ENCODE assay signal across 8 cellular contexts in the genomic region with DNA sequence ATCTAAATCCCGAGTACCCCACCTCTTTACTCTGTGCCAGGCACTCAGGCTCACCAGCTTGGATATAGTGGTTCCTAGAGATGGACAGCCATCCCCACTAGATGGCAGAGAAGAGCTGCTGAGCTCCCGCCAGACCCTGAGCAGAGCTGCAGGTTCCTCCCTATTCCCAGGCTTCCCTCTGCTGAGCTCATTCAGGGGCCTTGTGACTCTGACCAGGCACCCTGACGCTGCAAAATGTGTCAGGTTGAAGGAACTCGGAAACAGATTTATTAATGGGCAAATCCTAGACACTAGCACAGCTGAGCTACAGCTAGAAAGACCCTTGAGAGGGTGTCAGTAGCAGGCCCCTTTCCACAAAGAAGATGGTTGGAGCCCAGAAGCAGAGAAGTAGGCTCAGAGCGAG. TPM values are rescaled to one million over a fixed set of nuclear protein-coding genes. Genes with fewer than 3 reads are reported as not detected.
A peak's percentile ranks its signal among the peaks of the same experiment; 100 is the strongest.
DNase-seq lines count a peak whose midpoint lies in the region; ATAC-seq, FAIRE-seq and TF ChIP-seq lines count a peak whose summit lies in the region.

No MANE protein-coding gene starts in this region.

- H2AFZ ChIP-seq in HCT116 (ENCODE audit: low read depth, low read length, poor library complexity, severe bottlenecking) (no peak overlapping the region), astrocyte (ENCODE audit: low read depth, low read length) (peak overlapping the region; percentile 26)

- CTCF ChIA-PET in HCT116 (lab: Charles Lee), result interaction anchor here (0.7 to 1.7 kb wide), 21 partner anchors 11 to 608 kb away, joined by 3 to 33 read pairs (median 4); partner anchors contain the start of gene PLXND1

- H3K9ac ChIP-seq in HCT116 (ENCODE audit: low read length), result no peak overlapping the region
- peak overlapping the region; percentile 67 for H3K9ac ChIP-seq in astrocyte (ENCODE audit: low read length)

- H3K4me2 ChIP-seq in HCT116 (ENCODE audit: low read length) (no peak overlapping the region), astrocyte (ENCODE audit: low read length) (peak overlapping the region; percentile 17)

- H3K36me3 Mint-ChIP-seq in astrocyte (ENCODE audit: low read depth, unreplicated experiment), result peaks cover 10% of the 10 kb centered on the region

- intact Hi-C loops in HCT116 (cut with micrococcal nuclease) (loop anchor here (1.0 to 5.0 kb wide), 4 partner anchors 117 to 444 kb away; partner anchors contain the start of gene PLXND1), right cardiac atrium (cut with DNase I) (loop anchor here (5.0 to 10.0 kb wide), 6 partner anchors 65 to 337 kb away; partner anchors contain the start of gene PLXND1 (in 2 of the 4))

- no peaks in the 10 kb centered on the region for H3K36me3 ChIP-seq in HCT116 (ENCODE audit: control insufficient read depth in 1 of 2, insufficient read depth in 2 of 2, low read length in 2 of 2)
- no peaks in the 10 kb centered on the region for H3K36me3 ChIP-seq in astrocyte (ENCODE audit: insufficient read depth, low read length)

- no peaks in the 10 kb centered on the region for H3K27me3 ChIP-seq in HCT116 (ENCODE audit: insufficient read depth, low read length)
- H3K27me3 ChIP-seq in astrocyte (ENCODE audit: insufficient read depth, low read length), result no peaks in the 10 kb centered on the region
- no peaks in the 10 kb centered on the region for H3K27me3 ChIP-seq in right cardiac atrium (ENCODE audit: control insufficient read depth, insufficient read depth)

- peak; percentile 95 for TF ChIP-seq RAD21 in HCT116 (IDR thresholded peaks at IDR 0.05; ENCODE audit: low read depth)

- no peaks in the 10 kb centered on the region for H3K27me3 Mint-ChIP-seq in astrocyte (ENCODE audit: low read depth, unreplicated experiment)

- H3K27ac Mint-ChIP-seq in astrocyte (ENCODE audit: unreplicated experiment), result peak overlapping the region; percentile 86

- no peak for FAIRE-seq in astrocyte (lab: Jason Lieb, UNC)

- no peak for TF ChIP-seq POLR2A in HCT116 (IDR thresholded peaks at IDR 0.05; ENCODE audit: borderline replicate concordance, extremely low read depth, insufficient read depth, insufficient read length)

- POLR2A ChIA-PET in HCT116 (lab: Charles Lee), result no interaction called here

- ATAC-seq in HCT116 (peak; percentile 92), right cardiac atrium (peak; percentile 88 to 91)

- no TSS peak for BruUV-seq in HCT116 (replicated peaks; lab: Mats Ljungman, UMichigan)

- DNase-seq in ELR (ENCODE audit: low read depth) (peak; percentile 96), HCT116 (ENCODE audit: low read depth, low spot score) (peak; percentile 49), NCI-H1105 treated with DMSO at 0.1 percent for 48 hours (lab: John Stamatoyannopoulos, UW) (peak; percentile 76), SW480 (ENCODE audit: low spot score) (peak; percentile 82), astrocyte (ENCODE audit: low read depth) (peak; percentile 89), right cardiac atrium (peak; percentile 84 to 92 (median 92)), pulmonary artery endothelial cell (ENCODE audit: low read depth, low spot score) (peak; percentile 79), cortex of kidney (lab: John Stamatoyannopoulos, UW) (no peak)

- H3K4me3 Mint-ChIP-seq in astrocyte (ENCODE audit: unreplicated experiment), result no peak overlapping the region

- H3K4me1 Mint-ChIP-seq in astrocyte (ENCODE audit: low read depth, unreplicated experiment), result peaks cover 42% of the 10 kb centered on the region

- no peaks in the 10 kb centered on the region for H3K79me2 ChIP-seq in HCT116 (ENCODE audit: insufficient read depth, low read length)
- H3K79me2 ChIP-seq in astrocyte (ENCODE audit: insufficient read depth, low read length), result no peaks in the 10 kb centered on the region

- TF ChIP-seq CTCF in HCT116 (IDR thresholded peaks at IDR 0.05 in 2 of 3, conservative IDR thresholded peaks at IDR 0.05 in 1 of 3; ENCODE audit: borderline replicate concordance in 1 of 3, insufficient read depth in 1 of 3, low read depth in 2 of 3, low read length in 2 of 3) (peak; percentile 84 to 87 (median 86)), astrocyte (IDR thresholded peaks at IDR 0.05; ENCODE audit: insufficient read depth, low read depth, low read length) (peak; percentile 96)

- H4K20me1 ChIP-seq in HCT116 (ENCODE audit: insufficient read depth), result no peaks in the 10 kb centered on the region
- H4K20me1 ChIP-seq in astrocyte (ENCODE audit: insufficient read depth, low read length), result no peaks in the 10 kb centered on the region

- H3K4me1 ChIP-seq in HCT116 (ENCODE audit: control insufficient read depth in 1 of 2, insufficient read depth in 2 of 2, low read length in 2 of 2) (peaks cover 3 to 19% of the 10 kb centered on the region in 2 experiments), astrocyte (ENCODE audit: insufficient read depth, low read length) (peaks cover 33% of the 10 kb centered on the region), right cardiac atrium (ENCODE audit: control insufficient read depth, insufficient read depth, low read length) (peaks cover 9% of the 10 kb centered on the region)

- 16% methylated on average over 5 of the region's 5 CpGs for WGBS in right cardiac atrium

- H3K27ac ChIP-seq in HCT116 (ENCODE audit: low read depth, low read length), result no peak overlapping the region
- peak overlapping the region; percentile 64 for H3K27ac ChIP-seq in astrocyte (ENCODE audit: low read depth, low read length)
- peak overlapping the region; percentile 84 for H3K27ac ChIP-seq in right cardiac atrium (ENCODE audit: low read length)

- H3K9me3 ChIP-seq in HCT116 (ENCODE audit: control insufficient read depth in 1 of 2, insufficient read depth in 1 of 2, low read depth in 1 of 2, low read length in 2 of 2) (no peaks in the 10 kb centered on the region), astrocyte (ENCODE audit: insufficient read depth, low read depth, low read length) (no peaks in the 10 kb centered on the region), right cardiac atrium (ENCODE audit: control insufficient read depth, low read length) (no peaks in the 10 kb centered on the region)

- no peaks in the 10 kb centered on the region for H3K9me2 ChIP-seq in HCT116 (ENCODE audit: insufficient read depth)

- no peaks in the 10 kb centered on the region for H3K9me3 Mint-ChIP-seq in astrocyte (ENCODE audit: unreplicated experiment)

- RAD21 ChIA-PET in HCT116 (lab: Charles Lee; ENCODE audit: low non-redundant PET in 1 of 2, low total read pairs in 2 of 2, uncharacterized antibody in 2 of 2, unreplicated experiment in 2 of 2), result interaction anchor here (0.6 to 1.6 kb wide), 7 partner anchors 107 to 339 kb away, joined by 3 to 11 read pairs (median 5); no protein-coding TSS in a partner anchor

- H3K4me3 ChIP-seq in HCT116 (replicated peaks in 1 of 2; ENCODE audit: low read depth in 1 of 2, low read length in 2 of 2) (no peak overlapping the region), astrocyte (ENCODE audit: insufficient read depth, low read depth, low read length) (no peak overlapping the region), right cardiac atrium (ENCODE audit: low read length) (no peak overlapping the region)

TF ChIP-seq in HCT116, 20 proteins besides CTCF, POLR2A, EP300 and RAD21:
- TF ChIP-seq, protein P1, sequence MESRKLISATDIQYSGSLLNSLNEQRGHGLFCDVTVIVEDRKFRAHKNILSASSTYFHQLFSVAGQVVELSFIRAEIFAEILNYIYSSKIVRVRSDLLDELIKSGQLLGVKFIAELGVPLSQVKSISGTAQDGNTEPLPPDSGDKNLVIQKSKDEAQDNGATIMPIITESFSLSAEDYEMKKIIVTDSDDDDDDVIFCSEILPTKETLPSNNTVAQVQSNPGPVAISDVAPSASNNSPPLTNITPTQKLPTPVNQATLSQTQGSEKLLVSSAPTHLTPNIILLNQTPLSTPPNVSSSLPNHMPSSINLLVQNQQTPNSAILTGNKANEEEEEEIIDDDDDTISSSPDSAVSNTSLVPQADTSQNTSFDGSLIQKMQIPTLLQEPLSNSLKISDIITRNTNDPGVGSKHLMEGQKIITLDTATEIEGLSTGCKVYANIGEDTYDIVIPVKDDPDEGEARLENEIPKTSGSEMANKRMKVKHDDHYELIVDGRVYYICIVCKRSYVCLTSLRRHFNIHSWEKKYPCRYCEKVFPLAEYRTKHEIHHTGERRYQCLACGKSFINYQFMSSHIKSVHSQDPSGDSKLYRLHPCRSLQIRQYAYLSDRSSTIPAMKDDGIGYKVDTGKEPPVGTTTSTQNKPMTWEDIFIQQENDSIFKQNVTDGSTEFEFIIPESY (IDR thresholded peaks at IDR 0.05; ENCODE audit: extremely low read depth, insufficient replicate concordance, low read length), result no peak
- TF ChIP-seq YY1 (IDR thresholded peaks at IDR 0.05; ENCODE audit: extremely low read depth, insufficient replicate concordance, low read depth, low read length), result peak; percentile 55

RNA-seq across cellular contexts. Expression of gene RHO, which starts 38.2 kb away (rescaled TPM):
- total RNA-seq in HCT116 (2021; ENCODE audit: unreplicated experiment), result not detected
- polyA plus RNA-seq in HCT116 (2012), result not detected in 2 replicates
- not detected in 2 replicates for total RNA-seq in astrocyte
- not detected for total RNA-seq in right cardiac atrium
- polyA plus RNA-seq in right cardiac atrium, result not detected
- not detected in 2 replicates for total RNA-seq in pulmonary artery endothelial cell

RNA-seq across cellular contexts. Expression of gene IFT122, which starts 50.2 kb away (rescaled TPM):
- total RNA-seq in HCT116 (2021; ENCODE audit: unreplicated experiment) (21.4 TPM), astrocyte (17.7 and 19.9 TPM in 2 replicates), right cardiac atrium (10 to 100 TPM; 30.7 to 46.4 (median 35.9) TPM), pulmonary artery endothelial cell (22.0 and 26.7 TPM in 2 replicates)
- polyA plus RNA-seq in HCT116 (2012), result 16.6 and 18.2 TPM in 2 replicates
- polyA plus RNA-seq in right cardiac atrium, result 17.7 TPM

RNA-seq across cellular contexts. Expression of gene MBD4, which starts 50.5 kb away (rescaled TPM):
- total RNA-seq in HCT116 (2021; ENCODE audit: unreplicated experiment) (15.7 TPM), astrocyte (22.3 and 22.8 TPM in 2 replicates), right cardiac atrium (10 to 100 TPM; 25.3 to 52.1 (median 25.7) TPM), pulmonary artery endothelial cell (20.0 and 29.6 TPM in 2 replicates)
- polyA plus RNA-seq in HCT116 (2012), result 7.9 and 10.2 TPM in 2 replicates
- 17.5 TPM for polyA plus RNA-seq in right cardiac atrium

RNA-seq across cellular contexts. Expression of gene H1-8, which starts 52.7 kb away (rescaled TPM):
- total RNA-seq in HCT116 (2021; ENCODE audit: unreplicated experiment), result not detected
- not detected in 2 replicates for polyA plus RNA-seq in HCT116 (2012)
- not detected in 2 replicates for total RNA-seq in astrocyte
- not detected for total RNA-seq in right cardiac atrium
- not detected for polyA plus RNA-seq in right cardiac atrium
- total RNA-seq in pulmonary artery endothelial cell, result not detected in 2 replicates
